ENCODE assay signal across 1 cellular context in genomic region chr14:104968153-104968527, GRCh38.
TF ChIP-seq lines count a peak whose summit lies in the region.

No MANE protein-coding gene starts in this region.

TF ChIP-seq in GM23338, 12 proteins besides CTCF, POLR2A, EP300 and RAD21 (continued from another document):
- no peak for TF ChIP-seq REST (IDR thresholded peaks at IDR 0.05; ENCODE audit: unreplicated experiment)
